In the genomic region with DNA sequence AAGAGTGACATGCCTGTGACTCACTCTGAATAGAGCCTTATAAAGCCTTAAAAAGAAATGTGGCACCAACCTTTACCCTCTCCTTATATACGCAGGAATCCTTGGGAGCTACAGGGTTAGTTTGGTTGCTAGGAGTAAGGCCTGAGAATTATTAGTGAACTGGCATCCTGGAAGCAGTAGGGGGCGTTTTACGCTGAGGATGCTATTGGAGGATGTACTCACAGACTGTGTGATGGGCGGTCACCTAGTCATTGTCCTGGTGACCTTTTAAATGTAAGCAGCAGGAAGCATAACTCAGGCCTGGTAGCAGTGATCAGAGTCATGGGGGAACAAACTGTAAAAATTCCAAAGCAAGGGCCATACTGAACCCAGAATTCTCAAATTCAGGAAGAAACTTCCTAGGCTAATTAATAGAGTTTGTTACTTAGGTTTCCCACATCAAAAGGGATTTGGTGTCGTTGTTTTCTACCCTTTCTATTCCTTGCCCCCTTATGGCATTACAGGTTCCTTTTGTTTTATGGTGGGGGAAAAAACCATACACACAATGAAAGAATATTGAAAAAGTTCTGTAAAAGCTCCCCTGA, we compare ENCODE assay signal across 8 cellular contexts.
DNase-seq lines count a peak whose midpoint lies in the region; ATAC-seq and TF ChIP-seq lines count a peak whose summit lies in the region.

No MANE protein-coding gene starts in this region.

- TF ChIP-seq CTCF in GM12875 (IDR thresholded peaks at IDR 0.05; ENCODE audit: borderline replicate concordance, insufficient read depth, low read depth, low read length) (peak; percentile 61), fibroblast of lung (conservative IDR thresholded peaks at IDR 0.05 in 1 of 2, IDR thresholded peaks at IDR 0.05 in 1 of 2; ENCODE audit: low read depth in 1 of 2, low read length in 2 of 2) (peak; percentile 26 to 76)

- peaks cover 2% of the 10 kb centered on the region for H3K27me3 ChIP-seq in fibroblast of lung (ENCODE audit: control insufficient read depth, insufficient read depth, low read length)

- no peak overlapping the region for H3K9ac ChIP-seq in fibroblast of lung (ENCODE audit: insufficient read depth, low read length)

- no peaks in the 10 kb centered on the region for H3K9me3 ChIP-seq in fibroblast of lung (ENCODE audit: control insufficient read depth, insufficient read depth, low read depth, low read length)

- H3K79me2 ChIP-seq in fibroblast of lung (ENCODE audit: control insufficient read depth, insufficient read depth, low read length), result no peaks in the 10 kb centered on the region

- ATAC-seq in sciatic nerve, result no peak
- ATAC-seq in HG03565 (IDR thresholded peaks at IDR 0.05; ENCODE audit: unreplicated experiment), result no peak

- DNase-seq in AG20443 (ENCODE audit: low spot score) (peak; percentile 19), NCI-H82 (lab: John Stamatoyannopoulos, UW) (peak; percentile 44), fibroblast of lung (ENCODE audit: low read depth in 2 of 2) (peak in 1 of 2 donors; percentile 20), T1000 (lab: John Stamatoyannopoulos, UW) (no peak), sciatic nerve (ENCODE audit: low spot score) (no peak), cortex of kidney (lab: John Stamatoyannopoulos, UW) (no peak)

- peaks cover 2% of the 10 kb centered on the region for H3K4me1 ChIP-seq in fibroblast of lung (ENCODE audit: control insufficient read depth, extremely low read depth, insufficient read depth, low read length)

- H3K4me2 ChIP-seq in fibroblast of lung (ENCODE audit: extremely low read depth, insufficient read depth, low read length), result no peak overlapping the region

- no peak overlapping the region for H2AFZ ChIP-seq in fibroblast of lung (ENCODE audit: low read length)

- no peaks in the 10 kb centered on the region for H3K36me3 ChIP-seq in fibroblast of lung (ENCODE audit: control insufficient read depth, insufficient read depth, low read length)

- intact Hi-C loops in sciatic nerve (cut with DNase I), result no loop called here

- H4K20me1 ChIP-seq in fibroblast of lung (ENCODE audit: control insufficient read depth, extremely low read depth, insufficient read depth, low read length), result no peaks in the 10 kb centered on the region

- H3K4me3 ChIP-seq in GM12875 (ENCODE audit: low read depth, low read length), result no peak overlapping the region
- H3K4me3 ChIP-seq in fibroblast of lung (replicated peaks in 1 of 4; ENCODE audit: control extremely low read depth in 1 of 4, insufficient read depth in 1 of 4, low read depth in 3 of 4, low read length in 4 of 4), result no peak overlapping the region

- no peak overlapping the region for H3K27ac ChIP-seq in fibroblast of lung (ENCODE audit: insufficient read depth, low read length)

Comparison
In these comparisons a context has a peak if more than half of its experiments do, and no peak if none do; other contexts are left out.
1. DNase-seq: peak in AG20443 (single experiment) and NCI-H82 (single experiment); none in T1000 (single experiment), sciatic nerve (single experiment) and cortex of kidney (single experiment).